1 cellular context compared by ENCODE assay signal in genomic region chr12:105554856-105555255, GRCh38.
TF ChIP-seq lines count a peak whose summit lies in the region.

No MANE protein-coding gene starts in this region.

TF ChIP-seq in endothelial cell of umbilical vein, 7 proteins besides CTCF, POLR2A, EP300 and RAD21 (continued from another document):
- TF ChIP-seq MAX (IDR thresholded peaks at IDR 0.05; ENCODE audit: insufficient read depth, insufficient read length) (no peak), FOS (IDR thresholded peaks at IDR 0.05; ENCODE audit: borderline replicate concordance, insufficient read depth, low read length) (no peak)
